1 cellular context compared by ENCODE assay signal in the genomic region with DNA sequence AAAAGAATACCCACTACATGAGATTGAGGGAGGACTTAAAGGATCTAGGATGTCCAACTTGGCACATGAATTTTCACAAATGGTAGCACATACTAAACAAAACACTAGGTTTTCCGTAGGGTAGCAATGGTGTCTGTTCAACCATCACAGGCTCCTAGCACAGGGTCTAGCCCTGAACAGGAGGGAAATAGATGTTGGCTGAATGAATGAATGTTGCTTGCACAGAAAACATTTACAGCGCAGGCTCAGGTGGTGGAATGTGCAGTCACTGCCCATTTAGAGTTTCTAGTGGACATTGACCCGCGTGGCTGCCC.
TF ChIP-seq lines count a peak whose summit lies in the region.

No MANE protein-coding gene starts in this region.

TF ChIP-seq in IMR-90, 13 proteins besides CTCF, POLR2A, EP300 and RAD21 (continued from another document):
- TF ChIP-seq MXI1 (IDR thresholded peaks at IDR 0.05; ENCODE audit: borderline replicate concordance, low read depth, low read length) (no peak), MAFK (IDR thresholded peaks at IDR 0.05; ENCODE audit: low read depth, low read length) (no peak), SMC3 (IDR thresholded peaks at IDR 0.05; ENCODE audit: low read depth, low read length) (no peak), MAZ (IDR thresholded peaks at IDR 0.05; ENCODE audit: borderline replicate concordance, low read depth, low read length) (no peak), BHLHE40 (IDR thresholded peaks at IDR 0.05; ENCODE audit: low read depth, low read length) (no peak), NFE2L2 (IDR thresholded peaks at IDR 0.05; ENCODE audit: low read depth, low read length) (no peak), USF2 (IDR thresholded peaks at IDR 0.05; ENCODE audit: low read depth, low read length) (no peak), CHD1 (IDR thresholded peaks at IDR 0.05; ENCODE audit: low read depth, low read length) (no peak)
- TF ChIP-seq, protein P1, sequence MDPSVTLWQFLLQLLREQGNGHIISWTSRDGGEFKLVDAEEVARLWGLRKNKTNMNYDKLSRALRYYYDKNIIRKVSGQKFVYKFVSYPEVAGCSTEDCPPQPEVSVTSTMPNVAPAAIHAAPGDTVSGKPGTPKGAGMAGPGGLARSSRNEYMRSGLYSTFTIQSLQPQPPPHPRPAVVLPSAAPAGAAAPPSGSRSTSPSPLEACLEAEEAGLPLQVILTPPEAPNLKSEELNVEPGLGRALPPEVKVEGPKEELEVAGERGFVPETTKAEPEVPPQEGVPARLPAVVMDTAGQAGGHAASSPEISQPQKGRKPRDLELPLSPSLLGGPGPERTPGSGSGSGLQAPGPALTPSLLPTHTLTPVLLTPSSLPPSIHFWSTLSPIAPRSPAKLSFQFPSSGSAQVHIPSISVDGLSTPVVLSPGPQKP (IDR thresholded peaks at IDR 0.05; ENCODE audit: borderline replicate concordance, low read depth, low read length), result no peak
TF ChIP-seq in IMR-90: peak in this region for 0.
